Comparison of ENCODE assay signal across 24 cellular contexts in the genomic region with DNA sequence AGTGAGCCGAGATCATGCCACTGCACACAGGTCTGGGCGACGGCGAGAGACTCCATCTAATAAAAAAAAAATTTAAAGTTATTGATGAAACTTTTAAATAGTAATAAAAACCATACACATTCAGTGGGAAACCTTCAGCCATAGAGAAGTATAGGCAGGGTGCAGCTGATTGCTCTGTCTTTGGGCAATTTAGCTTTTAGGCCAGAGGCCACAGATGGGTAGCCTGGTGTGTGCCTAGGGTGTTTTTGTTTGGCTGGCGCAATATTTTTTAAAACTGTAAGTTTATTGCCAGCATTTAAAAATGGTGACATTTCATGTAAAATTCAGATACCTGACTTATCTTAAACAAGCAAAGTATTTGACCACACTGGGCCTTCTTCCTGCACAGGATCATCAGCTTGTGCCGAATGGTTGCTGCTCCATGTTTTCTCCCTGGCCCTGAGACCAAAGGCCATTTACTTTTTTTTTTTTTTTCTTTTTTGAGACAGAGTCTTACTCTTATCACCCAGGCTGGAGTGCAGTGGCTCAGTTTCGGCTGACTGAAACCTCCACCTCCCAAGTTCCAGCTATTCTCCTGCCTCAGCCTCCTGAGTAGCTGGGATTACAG. TPM values are rescaled to one million over a fixed set of nuclear protein-coding genes. Genes with fewer than 3 reads are reported as not detected.
"Had no signal": no experiment of that assay in that cellular context is flagged by ENCODE, and none has a peak within 500 bp of the region (broad histone marks: within the 10 kb centered on the region; RNA-seq: fewer than 3 reads in every experiment).

No MANE protein-coding gene starts in this region.

- DNase-seq: dermis blood vessel endothelial cell; dorsolateral prefrontal cortex; effector CD4-positive, alpha-beta T cell; effector memory CD4-positive, alpha-beta T cell; foreskin keratinocyte; heart left ventricle; hypothalamus; immature natural killer cell; islet precursor cell; kidney; kidney glomerular epithelial cell; left lung; left ventricle myocardium superior; lower lobe of right lung; mesenchymal stem cell; midbrain; naive B cell; naive thymus-derived CD8-positive, alpha-beta T cell had no signal

- H3K9me3 ChIP-seq: esophagus muscularis mucosa, gastroesophageal sphincter, heart left ventricle, left lung, lower lobe of right lung had no signal

- H3K9me3 Mint-ChIP-seq: immature natural killer cell; naive B cell; naive thymus-derived CD8-positive, alpha-beta T cell had no signal

- H3K4me3 ChIP-seq: coronary artery, dorsolateral prefrontal cortex, esophagus muscularis mucosa, gastroesophageal sphincter, heart left ventricle, hepatocyte, left lung, lower lobe of right lung had no signal

- H3K27ac Mint-ChIP-seq: immature natural killer cell, naive B cell had no signal

- ATAC-seq: foreskin keratinocyte; gastroesophageal sphincter; heart left ventricle; left lung; left ventricle myocardium superior; lower lobe of right lung; naive thymus-derived CD8-positive, alpha-beta T cell had no signal

- H3K36me3 Mint-ChIP-seq: naive B cell had no signal

- H2AFZ ChIP-seq: hepatocyte had no signal

- H3K4me3 Mint-ChIP-seq: immature natural killer cell; naive thymus-derived CD8-positive, alpha-beta T cell had no signal

- H3K27me3 Mint-ChIP-seq: naive B cell; naive thymus-derived CD8-positive, alpha-beta T cell had no signal

- H3K4me1 Mint-ChIP-seq: immature natural killer cell had no signal

- H3K27me3 ChIP-seq: dorsolateral prefrontal cortex, esophagus muscularis mucosa, foreskin keratinocyte, gastroesophageal sphincter, heart left ventricle, hepatocyte, left lung had no signal

- H3K4me1 ChIP-seq: gastroesophageal sphincter, left lung, lower lobe of right lung had no signal

- H3K27ac ChIP-seq: coronary artery, dorsolateral prefrontal cortex, esophagus muscularis mucosa, foreskin keratinocyte, gastroesophageal sphincter, heart left ventricle, hepatocyte, left lung, lower lobe of right lung had no signal

- H3K4me2 ChIP-seq: hepatocyte had no signal

RNA-seq across cellular contexts. Expression of gene GALNT16, which starts 52.4 kb away (rescaled TPM):
- total RNA-seq: foreskin keratinocyte; lung microvascular endothelial cell; mononuclear cell; naive thymus-derived CD8-positive, alpha-beta T cell had no signal
